Comparison of ENCODE assay signal across 8 cellular contexts in genomic region chr10:86535057-86535882, GRCh38. TPM values are rescaled to one million over a fixed set of nuclear protein-coding genes. Genes with fewer than 3 reads are reported as not detected.
DNase-seq lines count a peak whose midpoint lies in the region; ATAC-seq and TF ChIP-seq lines count a peak whose summit lies in the region.

No MANE protein-coding gene starts in this region.

- peak overlapping the region; percentile 73 to 89 (median 81) for H3K27ac Mint-ChIP-seq in CD4-positive, alpha-beta memory T cell

- H3K27ac ChIP-seq in CD4-positive, alpha-beta memory T cell (ENCODE audit: low read depth, low read length): peak overlapping the region; percentile 21
- H3K27ac ChIP-seq in thyroid gland: peak overlapping the region; percentile 80 to 87 (median 80)

- no peak for TF ChIP-seq CTCF in thyroid gland (IDR thresholded peaks at IDR 0.05)

- DNase-seq in CD4-positive, alpha-beta memory T cell: peak; percentile 12 to 40 (median 22)
- peak; percentile 26 to 31 for DNase-seq in activated CD4-positive, alpha-beta T cell treated with anti-CD3 and anti-CD28 coated beads for 4 hours
- DNase-seq in epidermal melanocyte (ENCODE audit: insufficient read length, low spot score): peak; percentile 60
- peak; percentile 20 for DNase-seq in midbrain (lab: John Stamatoyannopoulos, UW)
- DNase-seq in thyroid gland: peak; percentile 96 to 97
- no peak for DNase-seq in NCI-H82 (lab: John Stamatoyannopoulos, UW)

- no peaks in the 10 kb centered on the region for H3K9me3 Mint-ChIP-seq in CD4-positive, alpha-beta memory T cell

- TF ChIP-seq POLR2A in thyroid gland (IDR thresholded peaks at IDR 0.05): peak in 1 of 2 donors; percentile 66

- H3K4me1 ChIP-seq in CD4-positive, alpha-beta memory T cell (ENCODE audit: insufficient read depth, low read length): peaks cover 20% of the 10 kb centered on the region
- peaks cover 20 to 32% of the 10 kb centered on the region in 2 donors for H3K4me1 ChIP-seq in thyroid gland

- WGBS in thyroid gland, 2 donors: 24 to 25% methylated on average over 32 to 39 of the region's 49 CpGs

- CTCF ChIA-PET in CD4-positive, alpha-beta memory T cell (lab: Charles Lee; ENCODE audit: partially characterized antibody): interaction anchor here (1.4 to 2.1 kb wide), 5 partner anchors 11 to 135 kb away, joined by 3 to 11 read pairs (median 4); partner anchors contain the start of gene WAPL

- H3K27me3 Mint-ChIP-seq in CD4-positive, alpha-beta memory T cell: no peaks in the 10 kb centered on the region

- no peaks in the 10 kb centered on the region for H3K36me3 ChIP-seq in CD4-positive, alpha-beta memory T cell (ENCODE audit: insufficient read depth, low read length)
- H3K36me3 ChIP-seq in thyroid gland: no peaks in the 10 kb centered on the region

- H3K9me3 ChIP-seq in CD4-positive, alpha-beta memory T cell (ENCODE audit: control insufficient read depth in 1 of 2, low read length in 2 of 2): no peaks in the 10 kb centered on the region
- H3K9me3 ChIP-seq in thyroid gland: no peaks in the 10 kb centered on the region

- peaks cover 19 to 33% (median 27%) of the 10 kb centered on the region in 4 donors for H3K4me1 Mint-ChIP-seq in CD4-positive, alpha-beta memory T cell

- ATAC-seq in HG02571 (IDR thresholded peaks at IDR 0.05; ENCODE audit: unreplicated experiment): peak; percentile 73
- ATAC-seq in GM21528 (IDR thresholded peaks at IDR 0.05; ENCODE audit: low FRiP score, unreplicated experiment): no peak

- intact Hi-C loops in CD4-positive, alpha-beta memory T cell (cut with micrococcal nuclease): no loop called here
- intact Hi-C loops in thyroid gland (cut with DNase I): no loop called here

- H3K4me3 Mint-ChIP-seq in CD4-positive, alpha-beta memory T cell: peak overlapping the region; percentile 62 to 86 (median 81)

- no peaks in the 10 kb centered on the region for H3K27me3 ChIP-seq in CD4-positive, alpha-beta memory T cell (ENCODE audit: insufficient read depth, low read length)
- no peaks in the 10 kb centered on the region for H3K27me3 ChIP-seq in thyroid gland

- no peak overlapping the region for H3K4me3 ChIP-seq in CD4-positive, alpha-beta memory T cell (ENCODE audit: low read length in 2 of 2)
- H3K4me3 ChIP-seq in thyroid gland (replicated peaks in 1 of 3): peak overlapping the region in 2 of 3 donors; percentile 8 to 13

- POLR2A ChIA-PET in CD4-positive, alpha-beta memory T cell (lab: Charles Lee; ENCODE audit: partially characterized antibody): interaction anchor here (0.9 to 2.7 kb wide), 5 partner anchors 11 to 559 kb away, joined by 3 to 26 read pairs (median 5); partner anchors contain the start of gene WAPL

- H3K36me3 Mint-ChIP-seq in CD4-positive, alpha-beta memory T cell: no peaks in the 10 kb centered on the region

RNA-seq across cellular contexts. Expression of gene WAPL, which starts 13.7 kb away (rescaled TPM):
- 10 to 100 TPM; 54.0 to 55.2 TPM for total RNA-seq in CD4-positive, alpha-beta memory T cell
- polyA plus RNA-seq in CD4-positive, alpha-beta memory T cell: 10 to 100 TPM; 33.3 to 42.9 TPM
- 10 to 100 TPM; 44.2 to 62.1 (median 51.7) TPM for total RNA-seq in thyroid gland

Comparison
In these comparisons a context has a peak if more than half of its experiments do, and no peak if none do; other contexts are left out.
1. H3K4me3 ChIP-seq: peak in thyroid gland (2 of 3); none in CD4-positive, alpha-beta memory T cell (0 of 2).